ENCODE assay signal across 21 cellular contexts in the genomic region with DNA sequence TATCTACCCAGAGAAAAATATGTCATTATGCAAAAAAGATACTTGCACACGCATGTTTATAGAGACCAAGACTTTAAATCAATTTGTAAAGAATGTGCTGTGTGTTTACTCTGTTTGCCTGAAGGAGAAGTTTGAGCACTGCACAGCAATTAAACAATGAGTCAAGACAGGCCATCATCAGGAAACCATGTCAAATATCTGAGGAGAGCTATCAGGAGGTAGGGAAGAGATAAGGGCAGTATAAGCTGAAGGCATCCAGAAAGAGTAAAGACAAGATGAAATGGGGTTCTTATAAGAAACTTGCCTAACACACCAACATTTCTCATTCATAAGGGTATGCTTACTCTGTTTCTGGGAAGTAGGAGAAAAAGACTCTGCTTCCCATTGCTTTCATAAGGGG.
A peak's percentile ranks its signal among the peaks of the same experiment; 100 is the strongest.
DNase-seq lines count a peak whose midpoint lies in the region; ATAC-seq, FAIRE-seq and TF ChIP-seq lines count a peak whose summit lies in the region.
"Had no signal": no experiment of that assay in that cellular context is flagged by ENCODE, and none has a peak within 500 bp of the region (broad histone marks: within the 10 kb centered on the region; RNA-seq: fewer than 3 reads in every experiment).

No MANE protein-coding gene starts in this region.

- H3K9ac ChIP-seq in trophoblast cell (ENCODE audit: low read length) = no peak overlapping the region
- H3K9ac ChIP-seq: KMS-11 had no signal

- H2BK5ac ChIP-seq in trophoblast cell (ENCODE audit: low read depth, low read length, poor library complexity) = no peak overlapping the region

- no peaks in the 10 kb centered on the region for H3K9me3 ChIP-seq in trophoblast cell (ENCODE audit: insufficient read depth, low read depth, low read length)
- H3K9me3 ChIP-seq: Caco-2 had no signal

- no peaks in the 10 kb centered on the region for H3K9me3 Mint-ChIP-seq in HFFc6
- H3K9me3 Mint-ChIP-seq: GM23338 had no signal

- no peak overlapping the region for H3K4me2 ChIP-seq in trophoblast cell (ENCODE audit: low read length)
- H3K4me2 ChIP-seq: GM23338, KMS-11 had no signal

- H3K27me3 Mint-ChIP-seq in HFFc6 (ENCODE audit: insufficient read depth) = no peaks in the 10 kb centered on the region
- H3K27me3 Mint-ChIP-seq: B cell; CD4-positive, CD25-positive, alpha-beta regulatory T cell had no signal

- H3K27ac Mint-ChIP-seq in HFFc6 = peak overlapping the region; percentile 68; the same call in 1 of the 2 replicates
- H3K27ac Mint-ChIP-seq: B cell, GM23338 had no signal

- H2AFZ ChIP-seq in trophoblast cell (ENCODE audit: insufficient read depth, low read length, poor library complexity) = no peak overlapping the region
- H2AFZ ChIP-seq: GM23338 had no signal

- H2BK12ac ChIP-seq in trophoblast cell (ENCODE audit: low read length) = no peak overlapping the region

- H3K4me1 Mint-ChIP-seq in HFFc6 (ENCODE audit: low read depth) = peaks cover 70% of the 10 kb centered on the region

- FAIRE-seq in bronchial epithelial cell (lab: Jason Lieb, UNC) = no peak
- FAIRE-seq: HepG2 had no signal

- H4K12ac ChIP-seq in trophoblast cell (ENCODE audit: low read depth, low read length) = no peak overlapping the region

- peak overlapping the region; percentile 24; the same call in 1 of the 2 replicates for H3K4me3 Mint-ChIP-seq in HFFc6
- H3K4me3 Mint-ChIP-seq: B cell; CD4-positive, CD25-positive, alpha-beta regulatory T cell; GM23338 had no signal

- no peaks in the 10 kb centered on the region for H3K36me3 Mint-ChIP-seq in HFFc6 (ENCODE audit: low read depth)
- H3K36me3 Mint-ChIP-seq: CD4-positive, CD25-positive, alpha-beta regulatory T cell had no signal

- ATAC-seq in HG02981 (IDR thresholded peaks at IDR 0.05; ENCODE audit: unreplicated experiment) (no peak), HG02938 (IDR thresholded peaks at IDR 0.05; ENCODE audit: unreplicated experiment) (no peak)
- ATAC-seq: GM23338, HepG2, Panc1, Right ventricle myocardium inferior had no signal

- no peaks in the 10 kb centered on the region for H3K79me1 ChIP-seq in trophoblast cell (ENCODE audit: low read length)

- DNase-seq in EH (ENCODE audit: low read depth) (peak; percentile 80), HFFc6 (peak; percentile 23), bronchial epithelial cell (ENCODE audit: low read depth) (peak; percentile 64), trophoblast cell (peak; percentile 30 to 82), NCI-H1417 treated with DMSO at 0.1 percent for 48 hours (lab: John Stamatoyannopoulos, UW) (no peak)
- DNase-seq: Caco-2; CD4-positive, CD25-positive, alpha-beta regulatory T cell; GF-D8; NCI-H1048; NCI-H146; NCI-H2081; NCI-H524 had no signal

- no peaks in the 10 kb centered on the region for H3K79me2 ChIP-seq in trophoblast cell (ENCODE audit: control insufficient read depth, insufficient read depth, low read length, poor library complexity)

- no peak overlapping the region for H3K27ac ChIP-seq in trophoblast cell (ENCODE audit: low read depth, low read length)
- H3K27ac ChIP-seq: KMS-11, SK-N-MC had no signal

- H3K4me3 ChIP-seq in bronchial epithelial cell (ENCODE audit: low read depth, low read length) (no peak overlapping the region), trophoblast cell (ENCODE audit: low read depth, low read length) (no peak overlapping the region)
- H3K4me3 ChIP-seq: GM23338, SK-N-MC had no signal

- no peak overlapping the region for H3K23ac ChIP-seq in trophoblast cell (ENCODE audit: low read length)

- H3K4ac ChIP-seq in trophoblast cell (ENCODE audit: low read depth, low read length) = no peak overlapping the region

- H3K4me1 ChIP-seq in trophoblast cell (ENCODE audit: control insufficient read depth in 1 of 2, insufficient read depth in 2 of 2, low read length in 2 of 2) = peaks cover 0 to 2% of the 10 kb centered on the region in 2 experiments
- H3K4me1 ChIP-seq: Caco-2 had no signal

- no peak overlapping the region for H3K14ac ChIP-seq in trophoblast cell (ENCODE audit: low read length)

- TF ChIP-seq CTCF in HFFc6 (IDR thresholded peaks at IDR 0.05) = no peak
- TF ChIP-seq CTCF in bronchial epithelial cell (IDR thresholded peaks at IDR 0.05; ENCODE audit: insufficient read depth, low read length, severe bottlenecking) = no peak

- WGBS in trophoblast cell (ENCODE audit: extremely low coverage, insufficient coverage, insufficient read length) = no CpG with 5 or more reads among the region's 1 CpG

- no peak overlapping the region for H3K18ac ChIP-seq in trophoblast cell (ENCODE audit: low read length)

- no peaks in the 10 kb centered on the region for H3K27me3 ChIP-seq in bronchial epithelial cell (ENCODE audit: control insufficient read depth, insufficient read depth, low read length)
- H3K27me3 ChIP-seq in trophoblast cell (ENCODE audit: insufficient read depth, low read length) = no peaks in the 10 kb centered on the region

- H2BK120ac ChIP-seq in trophoblast cell (ENCODE audit: insufficient read depth, low read length, poor library complexity) = no peak overlapping the region

- no peak overlapping the region for H4K91ac ChIP-seq in trophoblast cell (ENCODE audit: low read depth, low read length)

- H3K36me3 ChIP-seq in bronchial epithelial cell (ENCODE audit: control insufficient read depth, insufficient read depth, low read length) (no peaks in the 10 kb centered on the region), trophoblast cell (ENCODE audit: control insufficient read depth in 1 of 2, insufficient read depth in 2 of 2, low read length in 2 of 2) (no peaks in the 10 kb centered on the region)

- H4K8ac ChIP-seq in trophoblast cell (ENCODE audit: low read depth, low read length) = no peak overlapping the region

- no peak overlapping the region for H2AK5ac ChIP-seq in trophoblast cell (ENCODE audit: low read length)
